In genomic region chr7:66281678-66282593, GRCh38 we compare ENCODE assay signal across 8 cellular contexts.
DNase-seq lines count a peak whose midpoint lies in the region; ATAC-seq and FAIRE-seq lines count a peak whose summit lies in the region.

No MANE protein-coding gene starts in this region.

- H3K4me3 ChIP-seq in skeletal muscle satellite cell (ENCODE audit: low read length), result no peak overlapping the region

- FAIRE-seq in GM19239 (lab: Jason Lieb, UNC), result peak; percentile 31

- no peak for DNase-seq in GM19239 (ENCODE audit: insufficient read length, low spot score)
- DNase-seq in T1000 (lab: John Stamatoyannopoulos, UW), result peak; percentile 50
- DNase-seq in Right ventricle myocardium inferior (ENCODE audit: missing footprints), result peak; percentile 34
- no peak for DNase-seq in GM19240 (ENCODE audit: insufficient read length, low spot score)
- DNase-seq in effector memory CD8-positive, alpha-beta T cell, result no peak
- DNase-seq in activated naive CD8-positive, alpha-beta T cell treated with anti-CD3 and anti-CD28 coated beads for 36 hours, result no peak

- no peaks in the 10 kb centered on the region for H3K27me3 Mint-ChIP-seq in effector memory CD8-positive, alpha-beta T cell
- no peaks in the 10 kb centered on the region for H3K27me3 Mint-ChIP-seq in activated naive CD8-positive, alpha-beta T cell treated with anti-CD3 and anti-CD28 coated beads for 36 hours

- no peak overlapping the region for H3K4me3 Mint-ChIP-seq in effector memory CD8-positive, alpha-beta T cell
- H3K4me3 Mint-ChIP-seq in activated naive CD8-positive, alpha-beta T cell treated with anti-CD3 and anti-CD28 coated beads for 36 hours, result no peak overlapping the region

- H3K9ac ChIP-seq in skeletal muscle satellite cell (ENCODE audit: low read depth, low read length), result peak overlapping the region; percentile 48

- peaks cover 0 to 1% of the 10 kb centered on the region in 2 donors for H3K4me1 Mint-ChIP-seq in effector memory CD8-positive, alpha-beta T cell (ENCODE audit: low read depth in 2 of 2)
- H3K4me1 Mint-ChIP-seq in activated naive CD8-positive, alpha-beta T cell treated with anti-CD3 and anti-CD28 coated beads for 36 hours, result peaks cover 13% of the 10 kb centered on the region

- ATAC-seq in Right ventricle myocardium inferior (peak; percentile 50), HG02852 (IDR thresholded peaks at IDR 0.05; ENCODE audit: unreplicated experiment) (no peak)
- no peak for ATAC-seq in effector memory CD8-positive, alpha-beta T cell (replicated peaks)

- peak overlapping the region; percentile 51 for H3K4me2 ChIP-seq in skeletal muscle satellite cell (ENCODE audit: low read length)

- no peaks in the 10 kb centered on the region for H3K27me3 ChIP-seq in skeletal muscle satellite cell (ENCODE audit: control insufficient read depth, insufficient read depth, low read length)

- no peak overlapping the region for H3K27ac Mint-ChIP-seq in effector memory CD8-positive, alpha-beta T cell
- H3K27ac Mint-ChIP-seq in activated naive CD8-positive, alpha-beta T cell treated with anti-CD3 and anti-CD28 coated beads for 36 hours, result no peak overlapping the region

- peaks cover 51% of the 10 kb centered on the region for H3K4me1 ChIP-seq in skeletal muscle satellite cell (ENCODE audit: control insufficient read depth, insufficient read depth, low read length)

- H3K36me3 Mint-ChIP-seq in effector memory CD8-positive, alpha-beta T cell (ENCODE audit: insufficient read depth), result peaks cover 3% of the 10 kb centered on the region
- H3K36me3 Mint-ChIP-seq in activated naive CD8-positive, alpha-beta T cell treated with anti-CD3 and anti-CD28 coated beads for 36 hours, result peaks cover 10% of the 10 kb centered on the region

- H3K36me3 ChIP-seq in skeletal muscle satellite cell (ENCODE audit: insufficient read depth, low read length), result no peaks in the 10 kb centered on the region

- intact Hi-C loops in Right ventricle myocardium inferior (cut with DNase I), result no loop called here

- H3K9me3 Mint-ChIP-seq in effector memory CD8-positive, alpha-beta T cell, result no peaks in the 10 kb centered on the region
- no peaks in the 10 kb centered on the region for H3K9me3 Mint-ChIP-seq in activated naive CD8-positive, alpha-beta T cell treated with anti-CD3 and anti-CD28 coated beads for 36 hours

- no peaks in the 10 kb centered on the region for H3K9me3 ChIP-seq in skeletal muscle satellite cell (replicated peaks; ENCODE audit: low read length)

Comparison
In these comparisons a context has a peak if more than half of its experiments do, and no peak if none do; other contexts are left out.
1. DNase-seq: peak in T1000 (single experiment) and Right ventricle myocardium inferior (single experiment); none in GM19239 (single experiment), GM19240 (single experiment), effector memory CD8-positive, alpha-beta T cell (0 of 3) and activated naive CD8-positive, alpha-beta T cell treated with anti-CD3 and anti-CD28 coated beads for 36 hours (single experiment).